Comparison of ENCODE assay signal across 31 cellular contexts in genomic region chr6:53840027-53840426, GRCh38.
"Had no signal": no experiment of that assay in that cellular context is flagged by ENCODE, and none has a peak within 500 bp of the region (broad histone marks: within the 10 kb centered on the region; RNA-seq: fewer than 3 reads in every experiment).

No MANE protein-coding gene starts in this region.

- DNase-seq: activated CD4-positive, alpha-beta memory T cell treated with anti-CD3 and anti-CD28 coated beads, Interleukin-2, amount 10 ng/mL, durations not matched to agents 7 days and 5 days; activated CD4-positive, alpha-beta T cell treated with anti-CD3 and anti-CD28 coated beads for 1 hour; activated CD4-positive, alpha-beta T cell treated with anti-CD3 and anti-CD28 coated beads for 4 hours; activated CD4-positive, alpha-beta T cell treated with anti-CD3 and anti-CD28 coated beads, Interleukin-2, amount 10 ng/mL, durations not matched to agents 7 days and 5 days; activated CD4-positive, alpha-beta T cell treated with anti-CD3 and anti-CD28 coated beads, Interleukin-2, amount 50 U/mL, for 4 hours; activated CD8-positive, alpha-beta memory T cell treated with anti-CD3 and anti-CD28 coated beads, Interleukin-2, amount 50 U/mL, for 48 hours; activated gamma-delta T cell; activated naive CD4-positive, alpha-beta T cell; activated naive CD4-positive, alpha-beta T cell treated with anti-CD3 and anti-CD28 coated beads, Interleukin-2, amount 10 ng/mL, durations not matched to agents 7 days and 5 days; activated naive CD8-positive, alpha-beta T cell treated with anti-CD3 and anti-CD28 coated beads, Interleukin-2, amount 10 ng/mL, durations not matched to agents 7 days and 5 days; activated T-cell treated with anti-CD3 and anti-CD28 coated beads for 4 hours; activated T-cell treated with anti-CD3 and anti-CD28 coated beads, Interleukin-2, amount 50 U/mL, for 24 hours; activated T-cell treated with anti-CD3 and anti-CD28 coated beads, Interleukin-2, amount 50 U/mL, for 72 hours; brain microvascular endothelial cell; effector CD4-positive, alpha-beta T cell; effector memory CD8-positive, alpha-beta T cell; erythroblast; foreskin keratinocyte; gastrocnemius medialis; glutamatergic neuron; heart left ventricle; T-helper 1 cell; T-helper 17 cell; T1000 had no signal

- H3K36me3 ChIP-seq: ascending aorta, brain microvascular endothelial cell, esophagus muscularis mucosa, gastrocnemius medialis, heart left ventricle had no signal

- H3K27me3 Mint-ChIP-seq: activated CD4-positive, alpha-beta memory T cell treated with anti-CD3 and anti-CD28 coated beads, Interleukin-2, amount 10 ng/mL, durations not matched to agents 7 days and 5 days; activated CD4-positive, alpha-beta T cell treated with anti-CD3 and anti-CD28 coated beads, Interleukin-2, amount 10 ng/mL, durations not matched to agents 7 days and 5 days; activated naive CD4-positive, alpha-beta T cell treated with anti-CD3 and anti-CD28 coated beads, Interleukin-2, amount 10 ng/mL, durations not matched to agents 7 days and 5 days; activated T-cell treated with anti-CD3 and anti-CD28 coated beads, Interleukin-2, amount 50 U/mL, for 24 hours; central memory CD8-positive, alpha-beta T cell; dendritic cell treated with granulocyte-macrophage colony-stimulating factor and Interleukin-4, amounts not matched to agents 40 ng/mL and 50 ng/mL, for 4 days; effector memory CD8-positive, alpha-beta T cell; T-helper 17 cell had no signal

- H3K4me1 Mint-ChIP-seq: activated CD4-positive, alpha-beta memory T cell treated with anti-CD3 and anti-CD28 coated beads, Interleukin-2, amount 10 ng/mL, durations not matched to agents 7 days and 5 days; activated CD4-positive, alpha-beta T cell treated with anti-CD3 and anti-CD28 coated beads, Interleukin-2, amount 10 ng/mL, durations not matched to agents 7 days and 5 days; activated naive CD4-positive, alpha-beta T cell treated with anti-CD3 and anti-CD28 coated beads, Interleukin-2, amount 10 ng/mL, durations not matched to agents 7 days and 5 days; activated naive CD8-positive, alpha-beta T cell treated with anti-CD3 and anti-CD28 coated beads, Interleukin-2, amount 10 ng/mL, durations not matched to agents 7 days and 5 days; T-helper 17 cell had no signal

- H3K4me3 ChIP-seq: ascending aorta, coronary artery, esophagus muscularis mucosa, gastrocnemius medialis, heart left ventricle had no signal

- H3K27ac ChIP-seq: ascending aorta, brain microvascular endothelial cell, coronary artery, esophagus muscularis mucosa, foreskin keratinocyte, gastrocnemius medialis had no signal

- H3K4me1 ChIP-seq: foreskin keratinocyte, gastrocnemius medialis had no signal

- H3K9me3 ChIP-seq: esophagus muscularis mucosa, gastrocnemius medialis had no signal

- H3K4me3 Mint-ChIP-seq: activated CD4-positive, alpha-beta memory T cell treated with anti-CD3 and anti-CD28 coated beads, Interleukin-2, amount 10 ng/mL, durations not matched to agents 7 days and 5 days; activated CD4-positive, alpha-beta T cell treated with anti-CD3 and anti-CD28 coated beads, Interleukin-2, amount 10 ng/mL, durations not matched to agents 7 days and 5 days; activated naive CD4-positive, alpha-beta T cell treated with anti-CD3 and anti-CD28 coated beads, Interleukin-2, amount 10 ng/mL, durations not matched to agents 7 days and 5 days; activated naive CD8-positive, alpha-beta T cell treated with anti-CD3 and anti-CD28 coated beads, Interleukin-2, amount 10 ng/mL, durations not matched to agents 7 days and 5 days; activated T-cell treated with anti-CD3 and anti-CD28 coated beads, Interleukin-2, amount 50 U/mL, for 24 hours; activated T-cell treated with anti-CD3 and anti-CD28 coated beads, Interleukin-2, amount 50 U/mL, for 72 hours; central memory CD8-positive, alpha-beta T cell; dendritic cell treated with granulocyte-macrophage colony-stimulating factor and Interleukin-4, amounts not matched to agents 40 ng/mL and 50 ng/mL, for 4 days; effector memory CD8-positive, alpha-beta T cell; T-helper 17 cell; T-helper 2 cell treated with Interferon-gamma antibody and Interleukin-4, amounts not matched to agents 5 μg/mL and 100 μg/mL, for 36 hours had no signal

- H3K9me3 Mint-ChIP-seq: activated CD4-positive, alpha-beta T cell treated with anti-CD3 and anti-CD28 coated beads, Interleukin-2, amount 10 ng/mL, durations not matched to agents 7 days and 5 days; activated naive CD4-positive, alpha-beta T cell treated with anti-CD3 and anti-CD28 coated beads, Interleukin-2, amount 10 ng/mL, durations not matched to agents 7 days and 5 days; central memory CD8-positive, alpha-beta T cell; effector memory CD8-positive, alpha-beta T cell had no signal

- H3K27ac Mint-ChIP-seq: activated CD4-positive, alpha-beta memory T cell treated with anti-CD3 and anti-CD28 coated beads, Interleukin-2, amount 10 ng/mL, durations not matched to agents 7 days and 5 days; activated CD4-positive, alpha-beta T cell treated with anti-CD3 and anti-CD28 coated beads, Interleukin-2, amount 10 ng/mL, durations not matched to agents 7 days and 5 days; activated naive CD4-positive, alpha-beta T cell treated with anti-CD3 and anti-CD28 coated beads, Interleukin-2, amount 10 ng/mL, durations not matched to agents 7 days and 5 days; activated naive CD4-positive, alpha-beta T cell treated with anti-CD3 and anti-CD28 coated beads, Interleukin-2, amount 50 U/mL, for 72 hours; activated naive CD8-positive, alpha-beta T cell treated with anti-CD3 and anti-CD28 coated beads, Interleukin-2, amount 10 ng/mL, durations not matched to agents 7 days and 5 days; activated T-cell treated with anti-CD3 and anti-CD28 coated beads, Interleukin-2, amount 50 U/mL, for 24 hours; activated T-cell treated with anti-CD3 and anti-CD28 coated beads, Interleukin-2, amount 50 U/mL, for 72 hours; dendritic cell treated with granulocyte-macrophage colony-stimulating factor and Interleukin-4, amounts not matched to agents 40 ng/mL and 50 ng/mL, for 4 days; effector memory CD8-positive, alpha-beta T cell; T-helper 17 cell; T-helper 2 cell treated with Interferon-gamma antibody and Interleukin-4, amounts not matched to agents 5 μg/mL and 100 μg/mL, for 36 hours had no signal

- ATAC-seq: activated naive CD4-positive, alpha-beta T cell treated with anti-CD3 and anti-CD28 coated beads, Interleukin-2, amount 50 U/mL, for 72 hours; activated T-cell treated with anti-CD3 and anti-CD28 coated beads, Interleukin-2, amount 50 U/mL, for 72 hours; effector memory CD8-positive, alpha-beta T cell; foreskin keratinocyte; gastrocnemius medialis; heart left ventricle; T-helper 17 cell had no signal
